Comparison of ENCODE assay signal across 1 cellular context in genomic region chr11:5581014-5581413, GRCh38.
TF ChIP-seq lines count a peak whose summit lies in the region.

No MANE protein-coding gene starts in this region.

TF ChIP-seq in K562, 482 proteins besides CTCF, POLR2A, EP300 and RAD21 (continued from another document and continues in another):
- no peak for TF ChIP-seq ZNF407 (IDR thresholded peaks at IDR 0.05; ENCODE audit: low read depth)
- no peak for TF ChIP-seq XRCC4 (IDR thresholded peaks at IDR 0.05; ENCODE audit: extremely low read depth, insufficient read depth, insufficient read length)
- peak; percentile 67 for TF ChIP-seq TCF3 (CRISPR knock-in tag; IDR thresholded peaks at IDR 0.05)
- no peak for TF ChIP-seq FOXP1 (CRISPR knock-in tag; IDR thresholded peaks at IDR 0.05)
- peak; percentile 46; the same call in 1 of the 2 replicates for TF ChIP-seq VEZF1 (CRISPR knock-in tag; IDR thresholded peaks at IDR 0.05)
- TF ChIP-seq SMARCB1 (IDR thresholded peaks at IDR 0.05; ENCODE audit: insufficient read length, low read depth) = no peak
- TF ChIP-seq CCAR2 (IDR thresholded peaks at IDR 0.05; ENCODE audit: low read depth, low read length) = no peak
- no peak for TF ChIP-seq EWSR1 (IDR thresholded peaks at IDR 0.05; ENCODE audit: borderline replicate concordance, low read depth, partially characterized antibody)
- no peak for TF ChIP-seq GTF2F1 (IDR thresholded peaks at IDR 0.05; ENCODE audit: low read depth, low read length)
- peak; percentile 63 for TF ChIP-seq CBFA2T3 (IDR thresholded peaks at IDR 0.05)
- no peak for TF ChIP-seq HDGF (IDR thresholded peaks at IDR 0.05)
- TF ChIP-seq DDX20 (tag; IDR thresholded peaks at IDR 0.05; ENCODE audit: low read depth) = no peak
- no peak for TF ChIP-seq HMGN3 (IDR thresholded peaks at IDR 0.05; ENCODE audit: borderline replicate concordance, extremely low read depth, insufficient read length, low read depth, low read length)
- peak; percentile 29 to 34; a peak in 1 of 4 replicates for TF ChIP-seq TRIM24 (IDR thresholded peaks at IDR 0.05)
- TF ChIP-seq SMAD2 (IDR thresholded peaks at IDR 0.05; ENCODE audit: low read depth, low read length) = no peak
- no peak for TF ChIP-seq ZBTB7A (IDR thresholded peaks at IDR 0.05; ENCODE audit: borderline replicate concordance, control insufficient read depth, low read depth, low read length)
- TF ChIP-seq EP400 (IDR thresholded peaks at IDR 0.05) = no peak
- TF ChIP-seq MAX (CRISPR knock-in tag; IDR thresholded peaks at IDR 0.05) = peak; percentile 42; the same call in 1 of the 2 replicates
- TF ChIP-seq NR2C1 (IDR thresholded peaks at IDR 0.05) = peak; percentile 54
- peak; percentile 76 for TF ChIP-seq NR2C1 (tag; IDR thresholded peaks at IDR 0.05)
- TF ChIP-seq PHTF2 (CRISPR knock-in tag; IDR thresholded peaks at IDR 0.05) = no peak
- TF ChIP-seq ZNF717 (CRISPR knock-in tag; IDR thresholded peaks at IDR 0.05) = no peak
- TF ChIP-seq MLLT1 (IDR thresholded peaks at IDR 0.05) = no peak
- TF ChIP-seq ZBTB49 (CRISPR knock-in tag; IDR thresholded peaks at IDR 0.05; ENCODE audit: borderline replicate concordance) = no peak
- no peak for TF ChIP-seq MYC (IDR thresholded peaks at IDR 0.05; ENCODE audit: low read depth, low read length)
- no peak for TF ChIP-seq MYC (CRISPR knock-in tag; IDR thresholded peaks at IDR 0.05; ENCODE audit: borderline replicate concordance, low read depth)
- TF ChIP-seq CEBPG (CRISPR knock-in tag; IDR thresholded peaks at IDR 0.05) = peak; percentile 68; the same call in 1 of the 2 replicates
- TF ChIP-seq CEBPG (tag; conservative IDR thresholded peaks at IDR 0.05 in 1 of 2, IDR thresholded peaks at IDR 0.05 in 1 of 2) = no peak
- TF ChIP-seq ZBTB17 (CRISPR knock-in tag; IDR thresholded peaks at IDR 0.05) = no peak
- no peak for TF ChIP-seq ZNF445 (CRISPR knock-in tag; IDR thresholded peaks at IDR 0.05; ENCODE audit: low read depth)
- no peak for TF ChIP-seq ZNF609 (CRISPR knock-in tag; IDR thresholded peaks at IDR 0.05; ENCODE audit: borderline replicate concordance)
- no peak for TF ChIP-seq NFATC3 (IDR thresholded peaks at IDR 0.05)
- no peak for TF ChIP-seq ZNF124 (CRISPR knock-in tag; IDR thresholded peaks at IDR 0.05)
- TF ChIP-seq ZNF280B (CRISPR knock-in tag; IDR thresholded peaks at IDR 0.05) = no peak
- TF ChIP-seq HLTF (IDR thresholded peaks at IDR 0.05) = no peak
- 0 out of 2 replicates have a peak, but pooled peaks have one; percentile 27 for TF ChIP-seq GABPA (tag; conservative IDR thresholded peaks at IDR 0.05; ENCODE audit: low read depth)
- TF ChIP-seq NCOR1 (IDR thresholded peaks at IDR 0.05) = peak; percentile 19; the same call in 1 of the 2 replicates
- TF ChIP-seq ATF4 (CRISPR knock-in tag; IDR thresholded peaks at IDR 0.05) = no peak
- no peak for TF ChIP-seq ZNF785 (CRISPR knock-in tag; IDR thresholded peaks at IDR 0.05)
- no peak for TF ChIP-seq PURB (CRISPR knock-in tag; IDR thresholded peaks at IDR 0.05; ENCODE audit: low read depth)
- TF ChIP-seq MCM5 (IDR thresholded peaks at IDR 0.05; ENCODE audit: low read depth) = no peak
